8 cellular contexts compared by ENCODE assay signal in the genomic region with DNA sequence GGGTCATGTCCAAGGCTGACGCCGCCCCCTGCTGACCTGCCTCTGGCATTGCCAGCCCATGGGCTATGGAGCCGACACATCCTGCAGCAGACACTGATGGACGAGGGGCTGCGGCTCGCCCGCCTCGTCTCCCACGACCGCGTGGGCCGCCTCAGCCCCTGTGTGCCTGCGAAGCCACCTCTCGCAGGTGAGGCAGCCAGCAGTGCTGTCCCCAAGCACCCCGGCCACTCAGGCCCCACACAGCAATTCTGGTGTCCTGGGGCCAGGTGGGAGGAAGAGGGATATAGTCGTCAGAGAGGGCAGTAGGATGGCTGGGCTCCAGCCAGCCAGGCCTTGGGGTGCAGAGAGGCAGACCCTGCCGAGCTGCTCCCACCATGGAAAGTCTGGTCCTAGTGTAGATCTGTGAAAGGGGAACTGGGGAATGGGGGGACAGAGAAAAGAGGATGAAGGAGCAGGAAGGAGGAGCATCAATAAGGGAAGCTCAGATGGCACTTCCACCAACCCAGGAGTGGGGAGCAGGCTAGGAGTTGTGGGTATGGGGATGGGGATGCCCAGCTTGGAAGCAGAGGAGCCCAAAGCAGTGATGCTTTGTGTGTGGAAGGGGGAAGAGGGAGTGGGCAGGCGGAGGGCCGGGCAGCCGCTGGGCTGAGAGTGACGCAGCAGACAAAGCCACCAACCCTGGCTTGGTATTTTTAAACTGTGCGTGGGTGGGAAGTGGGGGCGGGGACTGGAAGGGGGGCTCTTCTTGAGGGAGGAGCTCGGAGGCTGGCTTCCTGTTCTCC. TPM values are rescaled to one million over a fixed set of nuclear protein-coding genes. Genes with fewer than 3 reads are reported as not detected.
DNase-seq lines count a peak whose midpoint lies in the region; ATAC-seq and TF ChIP-seq lines count a peak whose summit lies in the region.

No MANE protein-coding gene starts in this region.

- peak overlapping the region; percentile 45 for H3K27ac ChIP-seq in CD8-positive, alpha-beta memory T cell (ENCODE audit: low read depth, low read length)

- POLR2A ChIA-PET in CD8-positive, alpha-beta memory T cell (lab: Charles Lee): interaction anchor here (0.7 to 10.9 kb wide), 7 partner anchors 12 to 452 kb away, joined by 3 to 131 read pairs (median 4); partner anchors contain the start of gene STAT6

- H3K27me3 Mint-ChIP-seq in CD8-positive, alpha-beta memory T cell: no peaks in the 10 kb centered on the region
- peaks cover 9% of the 10 kb centered on the region for H3K27me3 Mint-ChIP-seq in brain

- peak overlapping the region; percentile 72 to 97 (median 94) for H3K27ac Mint-ChIP-seq in CD8-positive, alpha-beta memory T cell
- peak overlapping the region; percentile 85 to 99 (median 97) for H3K27ac Mint-ChIP-seq in brain

- ATAC-seq in HG02610 (IDR thresholded peaks at IDR 0.05; ENCODE audit: unreplicated experiment): peak; percentile 33
- no peak for ATAC-seq in GM19455 (IDR thresholded peaks at IDR 0.05; ENCODE audit: unreplicated experiment)
- ATAC-seq in GM21737 (IDR thresholded peaks at IDR 0.05; ENCODE audit: unreplicated experiment): no peak

- H3K4me3 ChIP-seq in CD8-positive, alpha-beta memory T cell (ENCODE audit: low read length): peak overlapping the region; percentile 7

- peak overlapping the region; percentile 39 to 73 (median 62) for H3K4me3 Mint-ChIP-seq in CD8-positive, alpha-beta memory T cell
- peak overlapping the region; percentile 55 to 77 (median 70) for H3K4me3 Mint-ChIP-seq in brain

- no peaks in the 10 kb centered on the region for H3K9me3 Mint-ChIP-seq in CD8-positive, alpha-beta memory T cell
- H3K9me3 Mint-ChIP-seq in brain: no peaks in the 10 kb centered on the region

- peaks cover 42% of the 10 kb centered on the region for H3K36me3 ChIP-seq in CD8-positive, alpha-beta memory T cell (ENCODE audit: insufficient read depth, low read length)

- CTCF ChIA-PET in CD8-positive, alpha-beta memory T cell (lab: Charles Lee): interaction anchor here (1.3 to 14.7 kb wide), 6 partner anchors 14 to 35 kb away, joined by 3 to 195 read pairs (median 12); partner anchors contain the start of genes LRP1, NEMP1 and STAT6

- peaks cover 33% of the 10 kb centered on the region for H3K4me1 ChIP-seq in CD8-positive, alpha-beta memory T cell (ENCODE audit: insufficient read depth, low read length)

- TF ChIP-seq CTCF in brain (conservative IDR thresholded peaks at IDR 0.05): peak; percentile 52 to 78

- no peaks in the 10 kb centered on the region for H3K9me3 ChIP-seq in CD8-positive, alpha-beta memory T cell (ENCODE audit: low read length)

- peaks cover 28 to 57% (median 36%) of the 10 kb centered on the region in 3 donors for H3K4me1 Mint-ChIP-seq in CD8-positive, alpha-beta memory T cell
- peaks cover 87% of the 10 kb centered on the region for H3K4me1 Mint-ChIP-seq in brain

- peak; percentile 44 to 80 (median 54) for DNase-seq in CD8-positive, alpha-beta memory T cell
- peak; percentile 28 for DNase-seq in T-helper 22 cell (ENCODE audit: low read depth)
- DNase-seq in islet precursor cell: peak; percentile 95
- DNase-seq in stimulated activated CD4-positive, alpha-beta T cell treated with anti-CD3 and anti-CD28 coated beads, Interleukin-2, amount 100 ng/mL, for 24 hours: peak; percentile 75 to 80

- H3K36me3 Mint-ChIP-seq in CD8-positive, alpha-beta memory T cell: peaks cover 0 to 78% (median 2%) of the 10 kb centered on the region in 3 donors
- peaks cover 39% of the 10 kb centered on the region for H3K36me3 Mint-ChIP-seq in brain

- no peaks in the 10 kb centered on the region for H3K27me3 ChIP-seq in CD8-positive, alpha-beta memory T cell (ENCODE audit: insufficient read depth, low read length, poor library complexity, severe bottlenecking)

RNA-seq across cellular contexts. Expression of gene NAB2, which starts 4.7 kb away (rescaled TPM):
- total RNA-seq in CD8-positive, alpha-beta memory T cell: 10 to 100 TPM; 37.7 to 40.1 TPM
- polyA plus RNA-seq in CD8-positive, alpha-beta memory T cell: 1.6 TPM
- 12.0 TPM for polyA plus RNA-seq in brain (ENCODE audit: insufficient read depth, low read depth, low replicate concordance)

RNA-seq across cellular contexts. Expression of gene NEMP1, which starts 15.0 kb away (rescaled TPM):
- 10 to 100 TPM; 50.5 to 50.9 TPM for total RNA-seq in CD8-positive, alpha-beta memory T cell
- 3.8 TPM for polyA plus RNA-seq in CD8-positive, alpha-beta memory T cell
- polyA plus RNA-seq in brain (ENCODE audit: insufficient read depth, low read depth, low replicate concordance): 11.2 TPM

RNA-seq across cellular contexts. Expression of gene STAT6, which starts 17.6 kb away (rescaled TPM):
- total RNA-seq in CD8-positive, alpha-beta memory T cell: 100 to 1,000 TPM; 262 to 265 TPM
- 82.8 TPM for polyA plus RNA-seq in CD8-positive, alpha-beta memory T cell
- 8.8 TPM for polyA plus RNA-seq in brain (ENCODE audit: insufficient read depth, low read depth, low replicate concordance)

RNA-seq across cellular contexts. Expression of gene LRP1, which starts 34.7 kb away (rescaled TPM):
- 1 to 10 TPM; 2.3 to 2.5 TPM for total RNA-seq in CD8-positive, alpha-beta memory T cell
- 0.29 TPM for polyA plus RNA-seq in CD8-positive, alpha-beta memory T cell
- polyA plus RNA-seq in brain (ENCODE audit: insufficient read depth, low read depth, low replicate concordance): 56.5 TPM

RNA-seq across cellular contexts. Expression of gene MYO1A, which starts 43.7 kb away (rescaled TPM):
- total RNA-seq in CD8-positive, alpha-beta memory T cell: under 1 TPM; 0.51 to 0.70 TPM
- 0.40 TPM for polyA plus RNA-seq in CD8-positive, alpha-beta memory T cell
- polyA plus RNA-seq in brain (ENCODE audit: insufficient read depth, low read depth, low replicate concordance): not detected

Comparison
In these comparisons a context has a peak if more than half of its experiments do, and no peak if none do; other contexts are left out.
1. DNase-seq: peak in every context shown above with its lines; median percentile 95 in islet precursor cell; 78 in stimulated activated CD4-positive, alpha-beta T cell treated with anti-CD3 and anti-CD28 coated beads, Interleukin-2, amount 100 ng/mL, for 24 hours; 54 in CD8-positive, alpha-beta memory T cell; 28 in T-helper 22 cell.